19 cellular contexts compared by ENCODE assay signal in genomic region chr1:31522556-31522845, GRCh38. TPM values are rescaled to one million over a fixed set of nuclear protein-coding genes. Genes with fewer than 3 reads are reported as not detected.
"Had no signal": no experiment of that assay in that cellular context is flagged by ENCODE, and none has a peak within 500 bp of the region (broad histone marks: within the 10 kb centered on the region; RNA-seq: fewer than 3 reads in every experiment).

No MANE protein-coding gene starts in this region.

- H3K36me3 ChIP-seq: lower lobe of right lung, sigmoid colon, stomach, thyroid gland had no signal

- H3K4me1 ChIP-seq: psoas muscle, sigmoid colon, stomach had no signal

- H3K36me3 Mint-ChIP-seq: stimulated activated effector memory CD8-positive, alpha-beta T cell treated with anti-CD3 and anti-CD28 coated beads, Interleukin-12 subunit alpha, Interleukin-12 subunit beta, amount 100 ng/mL, for 72 hours; type B pancreatic cell had no signal

- H3K4me1 Mint-ChIP-seq: nephron progenitor cell; stimulated activated effector memory CD8-positive, alpha-beta T cell treated with anti-CD3 and anti-CD28 coated beads, Interleukin-12 subunit alpha, Interleukin-12 subunit beta, amount 100 ng/mL, for 72 hours had no signal

- H3K4me3 Mint-ChIP-seq: naive thymus-derived CD8-positive, alpha-beta T cell; nephron progenitor cell; stimulated activated effector memory CD8-positive, alpha-beta T cell treated with anti-CD3 and anti-CD28 coated beads, Interleukin-12 subunit alpha, Interleukin-12 subunit beta, amount 100 ng/mL, for 72 hours; type B pancreatic cell had no signal

- H3K27ac Mint-ChIP-seq: nephron progenitor cell; stimulated activated effector memory CD8-positive, alpha-beta T cell treated with anti-CD3 and anti-CD28 coated beads, Interleukin-12 subunit alpha, Interleukin-12 subunit beta, amount 100 ng/mL, for 72 hours; type B pancreatic cell had no signal

- DNase-seq: cortex of kidney; dorsolateral prefrontal cortex; effector CD4-positive, alpha-beta T cell; head of caudate nucleus; left ventricle myocardium superior; lower lobe of right lung; naive thymus-derived CD8-positive, alpha-beta T cell; nephron progenitor cell; nucleus accumbens; psoas muscle; right cardiac atrium; sigmoid colon; stimulated activated CD4-positive, alpha-beta T cell treated with anti-CD3 and anti-CD28 coated beads, Interleukin-2, amount 100 ng/mL, for 24 hours; stimulated activated CD4-positive, alpha-beta T cell treated with anti-CD3 and anti-CD28 coated beads, Interleukin-4, amount 100 ng/mL, for 24 hours; stimulated activated naive CD4-positive, alpha-beta T cell treated with Interleukin-2 at 50 U/mL for 16 hours; stomach; thyroid gland had no signal

- H3K9me3 ChIP-seq: lower lobe of right lung, psoas muscle, sigmoid colon, thyroid gland had no signal

- H3K27ac ChIP-seq: dorsolateral prefrontal cortex, psoas muscle, sigmoid colon, stomach, thyroid gland had no signal

- H3K9me3 Mint-ChIP-seq: stimulated activated effector memory CD8-positive, alpha-beta T cell treated with anti-CD3 and anti-CD28 coated beads, Interleukin-12 subunit alpha, Interleukin-12 subunit beta, amount 100 ng/mL, for 72 hours had no signal

- H3K4me3 ChIP-seq: dorsolateral prefrontal cortex, lower lobe of right lung, psoas muscle, sigmoid colon, stomach, thyroid gland had no signal

- H3K27me3 ChIP-seq: dorsolateral prefrontal cortex, sigmoid colon, thyroid gland had no signal

- ATAC-seq: naive thymus-derived CD8-positive, alpha-beta T cell; psoas muscle; right cardiac atrium had no signal

RNA-seq across cellular contexts. Expression of gene TINAGL1, which starts 53.8 kb away (rescaled TPM):
- total RNA-seq: naive thymus-derived CD8-positive, alpha-beta T cell had no signal
